In the genomic region with DNA sequence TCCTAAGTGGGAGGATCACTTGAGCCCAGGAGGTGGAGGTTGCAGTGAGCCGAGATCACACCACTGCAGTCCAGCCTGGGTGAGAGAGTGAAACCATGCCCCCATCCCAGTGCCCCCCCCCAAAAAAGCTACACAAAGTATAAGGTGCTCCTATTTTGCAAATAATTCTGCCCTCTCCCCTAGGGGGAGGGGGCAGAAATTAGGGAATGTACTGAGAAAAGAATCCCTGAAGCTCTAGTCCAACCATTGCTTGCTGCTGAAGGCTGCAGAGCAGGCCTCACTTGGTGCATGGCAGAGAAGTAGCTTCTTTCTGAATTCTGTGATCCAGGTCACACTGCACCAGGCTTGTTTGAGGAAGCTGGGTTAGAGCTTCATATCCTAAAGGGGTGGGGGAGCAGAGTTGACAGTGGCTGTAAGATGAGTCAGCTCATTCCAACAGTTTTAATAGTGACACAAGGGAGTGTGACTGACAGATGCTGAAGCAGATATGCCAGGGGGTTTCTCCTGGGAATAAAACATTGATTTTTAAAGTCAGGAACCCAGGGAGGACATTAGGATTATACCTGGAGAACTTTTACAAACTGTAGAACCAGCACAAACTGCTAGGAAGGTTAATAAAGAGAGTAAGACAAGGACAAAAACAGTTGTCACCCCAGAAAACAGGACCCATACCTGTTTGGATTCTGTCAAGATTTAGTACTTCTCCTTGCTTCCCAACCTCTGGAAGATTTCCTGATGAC, we compare ENCODE assay signal across 9 cellular contexts. TPM values are rescaled to one million over a fixed set of nuclear protein-coding genes. Genes with fewer than 3 reads are reported as not detected.
A peak's percentile ranks its signal among the peaks of the same experiment; 100 is the strongest.
DNase-seq lines count a peak whose midpoint lies in the region; ATAC-seq and TF ChIP-seq lines count a peak whose summit lies in the region.
"Had no signal": no experiment of that assay in that cellular context is flagged by ENCODE, and none has a peak within 500 bp of the region (broad histone marks: within the 10 kb centered on the region; RNA-seq: fewer than 3 reads in every experiment).

No MANE protein-coding gene starts in this region.

- no peak for TF ChIP-seq RAD21 in SK-N-SH (IDR thresholded peaks at IDR 0.05; ENCODE audit: low read length)

- no peaks in the 10 kb centered on the region for H4K20me1 ChIP-seq in SK-N-SH (ENCODE audit: insufficient read depth)

- ATAC-seq in SK-N-SH treated with all-trans-retinoic acid at 6 μM for 48 hours (peak; percentile 60), GM18909 (IDR thresholded peaks at IDR 0.05; ENCODE audit: poor library complexity, unreplicated experiment) (no peak), HG03457 (IDR thresholded peaks at IDR 0.05; ENCODE audit: unreplicated experiment) (no peak)

- DNase-seq in SK-N-SH = no peak
- peak; percentile 35 to 63 for DNase-seq in NOMO-1 (lab: John Stamatoyannopoulos, UW; ENCODE audit: unreplicated experiment in 2 of 2)
- peak; percentile 47 for DNase-seq in dermis blood vessel endothelial cell
- DNase-seq in NCI-H1092 treated with DMSO at 0.1 percent for 48 hours (lab: John Stamatoyannopoulos, UW) = no peak
- DNase-seq: 8988T had no signal

- TF ChIP-seq EP300 in SK-N-SH (IDR thresholded peaks at IDR 0.05; ENCODE audit: borderline replicate concordance in 1 of 2, low read depth in 1 of 2, low read length in 1 of 2) = no peak

- H3K27ac ChIP-seq in SK-N-SH (ENCODE audit: low read depth in 2 of 2, low read length in 1 of 2) (no peak overlapping the region), skeletal muscle tissue (ENCODE audit: low read depth, low read length) (peak overlapping the region; percentile 64)

- peaks cover 14% of the 10 kb centered on the region in 2 experiments for H3K36me3 ChIP-seq in SK-N-SH (replicated peaks in 1 of 2; ENCODE audit: control insufficient read depth in 1 of 2, insufficient read depth in 2 of 2, low read length in 1 of 2)
- H3K36me3 ChIP-seq in skeletal muscle tissue (ENCODE audit: control insufficient read depth in 3 of 3, insufficient read depth in 3 of 3, low read length in 3 of 3) = peaks cover 2 to 3% (median 3%) of the 10 kb centered on the region in 3 donors

- H3K4me3 ChIP-seq in SK-N-SH (ENCODE audit: low read depth in 2 of 2, low read length in 1 of 2) (no peak overlapping the region), skeletal muscle tissue (ENCODE audit: low read length in 3 of 3) (no peak overlapping the region)

- no peak for TF ChIP-seq CTCF in SK-N-SH (IDR thresholded peaks at IDR 0.05)

- no peaks in the 10 kb centered on the region for H3K9me3 ChIP-seq in SK-N-SH
- H3K9me3 ChIP-seq in skeletal muscle tissue (ENCODE audit: control insufficient read depth in 3 of 3, low read length in 3 of 3) = no peaks in the 10 kb centered on the region

- 100% methylated on average over 1 of the region's 1 CpG for WGBS in SK-N-SH (ENCODE audit: low lambda C conversion rate)

- CTCF ChIA-PET in SK-N-SH (lab: Yijun Ruan, JAX) = interaction anchor here (0.7 to 2.7 kb wide), 13 partner anchors 12 to 183 kb away, joined by 3 to 15 read pairs (median 3); no protein-coding TSS in a partner anchor

- POLR2A ChIA-PET in SK-N-SH (lab: Yijun Ruan, JAX) = no interaction called here

- H2AFZ ChIP-seq in SK-N-SH (ENCODE audit: low read depth) = no peak overlapping the region

- no peaks in the 10 kb centered on the region for H3F3A ChIP-seq in SK-N-SH (replicated peaks; ENCODE audit: insufficient read depth)

- no peaks in the 10 kb centered on the region for H3K79me2 ChIP-seq in SK-N-SH (ENCODE audit: insufficient read depth)

- H3K4me2 ChIP-seq in SK-N-SH = no peak overlapping the region

- H3K4me1 ChIP-seq in SK-N-SH (ENCODE audit: control insufficient read depth in 1 of 2, insufficient read depth in 2 of 2, low read depth in 1 of 2, low read length in 1 of 2) = no peaks in the 10 kb centered on the region; a peak in 1 of 4 replicates
- peaks cover 15 to 24% (median 21%) of the 10 kb centered on the region in 3 donors for H3K4me1 ChIP-seq in skeletal muscle tissue (ENCODE audit: control insufficient read depth in 3 of 3, insufficient read depth in 3 of 3, low read length in 3 of 3)

- H3K9me2 ChIP-seq in SK-N-SH = no peaks in the 10 kb centered on the region

- no peaks in the 10 kb centered on the region for H3K27me3 ChIP-seq in SK-N-SH (ENCODE audit: insufficient read depth)
- H3K27me3 ChIP-seq in skeletal muscle tissue (ENCODE audit: control insufficient read depth in 3 of 3, insufficient read depth in 3 of 3, low read length in 3 of 3) = no peaks in the 10 kb centered on the region

- H3K9ac ChIP-seq in SK-N-SH = no peak overlapping the region
- H3K9ac ChIP-seq in skeletal muscle tissue (ENCODE audit: low read depth in 1 of 3, low read length in 3 of 3) = peak overlapping the region; percentile 5 to 57 (median 33)

TF ChIP-seq in SK-N-SH treated with all-trans-retinoic acid at 6 μM for 48 hours, 23 proteins besides CTCF, POLR2A, EP300 and RAD21 (continues in another document):
- TF ChIP-seq CREB5 (CRISPR knock-in tag; IDR thresholded peaks at IDR 0.05; ENCODE audit: low read depth) (no peak), RARB (CRISPR knock-in tag; IDR thresholded peaks at IDR 0.05) (no peak), ZNF8 (CRISPR knock-in tag; IDR thresholded peaks at IDR 0.05) (no peak), SNAI2 (CRISPR knock-in tag; IDR thresholded peaks at IDR 0.05) (no peak), POU6F1 (CRISPR knock-in tag; IDR thresholded peaks at IDR 0.05; ENCODE audit: borderline replicate concordance, low read depth) (no peak), ARNTL (CRISPR knock-in tag; IDR thresholded peaks at IDR 0.05; ENCODE audit: borderline replicate concordance, low read depth) (no peak), TOX (CRISPR knock-in tag; IDR thresholded peaks at IDR 0.05; ENCODE audit: borderline replicate concordance) (no peak), BACH2 (CRISPR knock-in tag; IDR thresholded peaks at IDR 0.05; ENCODE audit: borderline replicate concordance) (no peak)

TF ChIP-seq in SK-N-SH, 30 proteins besides CTCF, POLR2A, EP300 and RAD21:
- TF ChIP-seq NRF1 (IDR thresholded peaks at IDR 0.05; ENCODE audit: low read depth, low read length) = no peak
- TF ChIP-seq TAF1 (IDR thresholded peaks at IDR 0.05; ENCODE audit: borderline replicate concordance, low read depth, low read length) = no peak
- TF ChIP-seq PBX3 (IDR thresholded peaks at IDR 0.05) = no peak
- no peak for TF ChIP-seq JUND (IDR thresholded peaks at IDR 0.05)
- TF ChIP-seq USF2 (IDR thresholded peaks at IDR 0.05; ENCODE audit: borderline replicate concordance, low read depth, low read length) = no peak
- TF ChIP-seq EZH2phosphoT487 (IDR thresholded peaks at IDR 0.05; ENCODE audit: borderline replicate concordance, low read depth) = no peak
- TF ChIP-seq GABPA (IDR thresholded peaks at IDR 0.05; ENCODE audit: low read depth) = no peak
- no peak for TF ChIP-seq CHD2 (IDR thresholded peaks at IDR 0.05; ENCODE audit: low read length, partially characterized antibody)
- TF ChIP-seq, protein P1, sequence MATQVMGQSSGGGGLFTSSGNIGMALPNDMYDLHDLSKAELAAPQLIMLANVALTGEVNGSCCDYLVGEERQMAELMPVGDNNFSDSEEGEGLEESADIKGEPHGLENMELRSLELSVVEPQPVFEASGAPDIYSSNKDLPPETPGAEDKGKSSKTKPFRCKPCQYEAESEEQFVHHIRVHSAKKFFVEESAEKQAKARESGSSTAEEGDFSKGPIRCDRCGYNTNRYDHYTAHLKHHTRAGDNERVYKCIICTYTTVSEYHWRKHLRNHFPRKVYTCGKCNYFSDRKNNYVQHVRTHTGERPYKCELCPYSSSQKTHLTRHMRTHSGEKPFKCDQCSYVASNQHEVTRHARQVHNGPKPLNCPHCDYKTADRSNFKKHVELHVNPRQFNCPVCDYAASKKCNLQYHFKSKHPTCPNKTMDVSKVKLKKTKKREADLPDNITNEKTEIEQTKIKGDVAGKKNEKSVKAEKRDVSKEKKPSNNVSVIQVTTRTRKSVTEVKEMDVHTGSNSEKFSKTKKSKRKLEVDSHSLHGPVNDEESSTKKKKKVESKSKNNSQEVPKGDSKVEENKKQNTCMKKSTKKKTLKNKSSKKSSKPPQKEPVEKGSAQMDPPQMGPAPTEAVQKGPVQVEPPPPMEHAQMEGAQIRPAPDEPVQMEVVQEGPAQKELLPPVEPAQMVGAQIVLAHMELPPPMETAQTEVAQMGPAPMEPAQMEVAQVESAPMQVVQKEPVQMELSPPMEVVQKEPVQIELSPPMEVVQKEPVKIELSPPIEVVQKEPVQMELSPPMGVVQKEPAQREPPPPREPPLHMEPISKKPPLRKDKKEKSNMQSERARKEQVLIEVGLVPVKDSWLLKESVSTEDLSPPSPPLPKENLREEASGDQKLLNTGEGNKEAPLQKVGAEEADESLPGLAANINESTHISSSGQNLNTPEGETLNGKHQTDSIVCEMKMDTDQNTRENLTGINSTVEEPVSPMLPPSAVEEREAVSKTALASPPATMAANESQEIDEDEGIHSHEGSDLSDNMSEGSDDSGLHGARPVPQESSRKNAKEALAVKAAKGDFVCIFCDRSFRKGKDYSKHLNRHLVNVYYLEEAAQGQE (IDR thresholded peaks at IDR 0.05; ENCODE audit: low read depth, low read length) = no peak

RNA-seq across cellular contexts. Expression of gene STRIP2, which starts 32.8 kb away (rescaled TPM):
- 4.9 and 6.9 TPM in 2 replicates for polyA plus RNA-seq in SK-N-SH (2012; rRNA removed)
- polyA plus RNA-seq in SK-N-SH (2012; cell fraction: cytosol; rRNA removed) = 2.6 and 3.5 TPM in 2 replicates
- polyA plus RNA-seq in SK-N-SH (2012; cell fraction: nucleus; rRNA removed) = 17.6 and 24.1 TPM in 2 replicates
- total RNA-seq in dermis blood vessel endothelial cell = 2.7 and 6.1 TPM in 2 replicates
- total RNA-seq in skeletal muscle tissue = 5.2 TPM

Comparison
In these comparisons a context has a peak if more than half of its experiments do, and no peak if none do; other contexts are left out.
1. DNase-seq: peak in NOMO-1 (2 of 2) and dermis blood vessel endothelial cell (single experiment); none in SK-N-SH (single experiment) and NCI-H1092 treated with DMSO at 0.1 percent for 48 hours (single experiment).